ENCODE assay signal across 23 cellular contexts in genomic region chr17:78148286-78149016, GRCh38. TPM values are rescaled to one million over a fixed set of nuclear protein-coding genes. Genes with fewer than 3 reads are reported as not detected.
DNase-seq lines count a peak whose midpoint lies in the region; FAIRE-seq and TF ChIP-seq lines count a peak whose summit lies in the region.
"Had no signal": no experiment of that assay in that cellular context is flagged by ENCODE, and none has a peak within 500 bp of the region (broad histone marks: within the 10 kb centered on the region; RNA-seq: fewer than 3 reads in every experiment).

No MANE protein-coding gene starts in this region.

- intact Hi-C loops in dendritic cell treated with granulocyte-macrophage colony-stimulating factor and Interleukin-4, amounts not matched to agents 40 ng/mL and 50 ng/mL, for 4 days (cut with micrococcal nuclease), result no loop called here

- H3K27ac ChIP-seq in neutrophil, result peak overlapping the region; percentile 85
- H3K27ac ChIP-seq: neural progenitor cell, thoracic aorta had no signal

- no peaks in the 10 kb centered on the region for H3K36me3 Mint-ChIP-seq in IgD-negative memory B cell
- no peaks in the 10 kb centered on the region for H3K36me3 Mint-ChIP-seq in dendritic cell treated with granulocyte-macrophage colony-stimulating factor and Interleukin-4, amounts not matched to agents 40 ng/mL and 50 ng/mL, for 4 days (ENCODE audit: low read depth)
- H3K36me3 Mint-ChIP-seq: neural progenitor cell had no signal

- peak overlapping the region; percentile 88 to 98 (median 89) for H3K27ac Mint-ChIP-seq in IgD-negative memory B cell
- H3K27ac Mint-ChIP-seq in dendritic cell treated with granulocyte-macrophage colony-stimulating factor and Interleukin-4, amounts not matched to agents 40 ng/mL and 50 ng/mL, for 4 days, result peak overlapping the region; percentile 28
- H3K27ac Mint-ChIP-seq: neural progenitor cell had no signal

- no peaks in the 10 kb centered on the region for H3K36me3 ChIP-seq in neutrophil
- H3K36me3 ChIP-seq: left lung, neural progenitor cell, thoracic aorta had no signal

- DNase-seq in GM12891 (ENCODE audit: insufficient read length, low spot score), result no peak
- no peak for DNase-seq in foreskin melanocyte
- no peak for DNase-seq in LoVo (ENCODE audit: low spot score)
- DNase-seq in NCI-H2107 treated with DMSO at 0.1 percent for 48 hours (lab: John Stamatoyannopoulos, UW; ENCODE audit: unreplicated experiment), result no peak
- no peak for DNase-seq in NCI-H524 treated with DMSO at 0.1 percent for 48 hours (lab: John Stamatoyannopoulos, UW)
- DNase-seq: activated CD4-positive, alpha-beta T cell treated with anti-CD3 and anti-CD28 coated beads, Interleukin-2, amount 50 U/mL, for 48 hours; activated CD4-positive, CD25-positive, alpha-beta regulatory T cell; CD4-positive, alpha-beta T cell; DMS153; NCI-H1105 treated with DMSO at 0.1 percent for 48 hours; NCI-H2029 treated with DMSO at 0.1 percent for 48 hours; NCI-H446; NK-92 treated with Interleukin-12 subunit alpha and Interleukin-12 subunit beta, amount 100 ng/mL, for 24 hours; stimulated activated CD4-positive, alpha-beta T cell treated with anti-CD3 and anti-CD28 coated beads, Interleukin-1b, Interleukin-23, amount 100 ng/mL, for 48 hours had no signal

- H3K9me3 Mint-ChIP-seq in IgD-negative memory B cell, result no peaks in the 10 kb centered on the region
- H3K9me3 Mint-ChIP-seq in dendritic cell treated with granulocyte-macrophage colony-stimulating factor and Interleukin-4, amounts not matched to agents 40 ng/mL and 50 ng/mL, for 4 days, result no peaks in the 10 kb centered on the region
- H3K9me3 Mint-ChIP-seq: CD4-positive, alpha-beta T cell; central memory CD8-positive, alpha-beta T cell; neural progenitor cell had no signal

- TF ChIP-seq POLR2A in GM12891 (IDR thresholded peaks at IDR 0.05; ENCODE audit: low read depth, low read length), result no peak

- TF ChIP-seq CTCF in neutrophil (IDR thresholded peaks at IDR 0.05), result no peak

- no peaks in the 10 kb centered on the region for H3K9me3 ChIP-seq in neutrophil
- H3K9me3 ChIP-seq: left lung, thoracic aorta had no signal

- H3K4me3 ChIP-seq in neutrophil (ENCODE audit: low read depth in 1 of 2, low read length in 1 of 2), result no peak overlapping the region
- H3K4me3 ChIP-seq: left lung, neural progenitor cell, thoracic aorta had no signal

- H3K27me3 ChIP-seq in neutrophil, result no peaks in the 10 kb centered on the region
- H3K27me3 ChIP-seq: left lung, neural progenitor cell had no signal

- no peaks in the 10 kb centered on the region for H3K27me3 Mint-ChIP-seq in IgD-negative memory B cell
- peaks cover 4% of the 10 kb centered on the region for H3K27me3 Mint-ChIP-seq in dendritic cell treated with granulocyte-macrophage colony-stimulating factor and Interleukin-4, amounts not matched to agents 40 ng/mL and 50 ng/mL, for 4 days
- H3K27me3 Mint-ChIP-seq: CD4-positive, alpha-beta T cell; central memory CD8-positive, alpha-beta T cell had no signal

- peak; percentile 65 for FAIRE-seq in GM12891 (lab: Jason Lieb, UNC)
- FAIRE-seq: astrocyte, G401.6 had no signal

- H3K4me3 Mint-ChIP-seq in IgD-negative memory B cell, result peak overlapping the region; percentile 1 to 85 (median 54)
- H3K4me3 Mint-ChIP-seq in dendritic cell treated with granulocyte-macrophage colony-stimulating factor and Interleukin-4, amounts not matched to agents 40 ng/mL and 50 ng/mL, for 4 days, result no peak overlapping the region
- H3K4me3 Mint-ChIP-seq: CD4-positive, alpha-beta T cell; central memory CD8-positive, alpha-beta T cell had no signal

- peaks cover 45 to 48% of the 10 kb centered on the region in 2 experiments for H3K4me1 ChIP-seq in neutrophil (ENCODE audit: control insufficient read depth in 1 of 2, insufficient read depth in 1 of 2, low read depth in 1 of 2, low read length in 1 of 2)

- peaks cover 29 to 43% (median 34%) of the 10 kb centered on the region in 3 donors for H3K4me1 Mint-ChIP-seq in IgD-negative memory B cell
- peaks cover 53% of the 10 kb centered on the region for H3K4me1 Mint-ChIP-seq in dendritic cell treated with granulocyte-macrophage colony-stimulating factor and Interleukin-4, amounts not matched to agents 40 ng/mL and 50 ng/mL, for 4 days (ENCODE audit: low read depth)

TF ChIP-seq in GM12891, 5 proteins besides CTCF, POLR2A, EP300 and RAD21:
- TF ChIP-seq POU2F2 (IDR thresholded peaks at IDR 0.05; ENCODE audit: low read depth, low read length) (no peak), POLR2AphosphoS5 (IDR thresholded peaks at IDR 0.05; ENCODE audit: low read depth, low read length) (no peak), TAF1 (IDR thresholded peaks at IDR 0.05; ENCODE audit: low read depth, low read length) (no peak), PAX5 (IDR thresholded peaks at IDR 0.05; ENCODE audit: insufficient read depth, low read length, severe bottlenecking) (no peak), SPI1 (IDR thresholded peaks at IDR 0.05; ENCODE audit: low read depth, low read length) (no peak)

RNA-seq across cellular contexts. Expression of gene C17orf99, which starts 2.3 kb away (rescaled TPM):
- polyA plus RNA-seq in GM12891 (2012; ENCODE audit: low read depth, missing spikeins), result 5.8 TPM
- not detected for polyA plus RNA-seq in IgD-negative memory B cell

RNA-seq across cellular contexts. Expression of gene TMC8, which starts 17.9 kb away (rescaled TPM):
- polyA plus RNA-seq in GM12891 (2012; ENCODE audit: low read depth, missing spikeins), result 67.1 TPM
- 97.5 TPM for polyA plus RNA-seq in IgD-negative memory B cell

RNA-seq across cellular contexts. Expression of gene TMC6, which starts 19.9 kb away (rescaled TPM):
- 125 TPM for polyA plus RNA-seq in GM12891 (2012; ENCODE audit: low read depth, missing spikeins)
- polyA plus RNA-seq in IgD-negative memory B cell, result 212 TPM

RNA-seq across cellular contexts. Expression of gene SYNGR2, which starts 19.9 kb away (rescaled TPM):
- 338 TPM for polyA plus RNA-seq in GM12891 (2012; ENCODE audit: low read depth, missing spikeins)
- polyA plus RNA-seq in IgD-negative memory B cell, result 633 TPM

RNA-seq across cellular contexts. Expression of gene TK1, which starts 38.4 kb away (rescaled TPM):
- 82.5 TPM for polyA plus RNA-seq in GM12891 (2012; ENCODE audit: low read depth, missing spikeins)
- 7.0 TPM for polyA plus RNA-seq in IgD-negative memory B cell
